ENCODE assay signal across 1 cellular context in the genomic region with DNA sequence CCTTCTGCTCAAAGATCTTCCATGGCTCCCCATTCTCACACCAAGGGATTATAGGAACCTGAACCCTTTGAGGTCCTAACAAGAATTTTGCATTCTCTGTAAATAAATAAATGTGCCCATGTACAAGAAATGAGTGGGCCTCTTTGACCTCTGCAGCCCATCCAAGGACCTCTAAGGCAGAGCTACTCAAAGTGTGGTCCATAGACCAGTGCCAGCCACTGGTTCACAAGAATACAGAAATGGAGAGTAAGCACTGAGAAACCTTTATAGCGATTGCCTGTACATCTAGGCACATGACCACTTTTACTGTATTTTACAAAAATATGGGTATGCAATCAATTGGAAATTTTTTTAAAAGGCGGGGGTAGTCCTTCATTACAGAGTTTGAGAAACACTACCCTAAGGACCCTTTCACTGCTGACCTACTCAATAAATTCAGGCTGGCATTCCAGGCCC.
TF ChIP-seq lines count a peak whose summit lies in the region.

No MANE protein-coding gene starts in this region.

TF ChIP-seq in GM23338, 12 proteins besides CTCF, POLR2A, EP300 and RAD21 (continued from another document):
- TF ChIP-seq JUNB (IDR thresholded peaks at IDR 0.05; ENCODE audit: unreplicated experiment) = no peak
- TF ChIP-seq EZH2phosphoT487 (IDR thresholded peaks at IDR 0.05; ENCODE audit: unreplicated experiment) = no peak
